Comparison of ENCODE assay signal across 8 cellular contexts in genomic region chr19:12783226-12783848, GRCh38. TPM values are rescaled to one million over a fixed set of nuclear protein-coding genes. Genes with fewer than 3 reads are reported as not detected.
DNase-seq lines count a peak whose midpoint lies in the region; ATAC-seq, FAIRE-seq and TF ChIP-seq lines count a peak whose summit lies in the region.

No MANE protein-coding gene starts in this region.

- no peaks in the 10 kb centered on the region for H3K36me3 ChIP-seq in sigmoid colon

- H3K4me3 ChIP-seq in sigmoid colon: peak overlapping the region; percentile 32 to 63 (median 52)

- CTCF ChIA-PET in HEK293T (lab: Yijun Ruan, JAX): interaction anchor here (0.9 to 1.3 kb wide), 3 partner anchors 9 to 26 kb away, joined by 3 read pairs; no protein-coding TSS in a partner anchor

- H3K9me3 Mint-ChIP-seq in T-helper 2 cell treated with Interferon-gamma antibody and Interleukin-4, amounts not matched to agents 5 μg/mL and 100 μg/mL, for 36 hours: no peaks in the 10 kb centered on the region

- no peak for DNase-seq in GM12891 (ENCODE audit: insufficient read length, low spot score)
- DNase-seq in T-helper 2 cell treated with Interferon-gamma antibody and Interleukin-4, amounts not matched to agents 5 μg/mL and 100 μg/mL, for 36 hours (ENCODE audit: low spot score): peak; percentile 75
- peak; percentile 47 to 67 for DNase-seq in erythroblast (lab: John Stamatoyannopoulos, UW)
- no peak for DNase-seq in sigmoid colon
- no peak for DNase-seq in NCI-H82 (lab: John Stamatoyannopoulos, UW)
- DNase-seq in HEK293T (ENCODE audit: extremely low spot score): no peak
- no peak for DNase-seq in iPS-NIHi11 (ENCODE audit: low spot score)

- peak overlapping the region; percentile 71 for H3K4me3 Mint-ChIP-seq in T-helper 2 cell treated with Interferon-gamma antibody and Interleukin-4, amounts not matched to agents 5 μg/mL and 100 μg/mL, for 36 hours

- no peak for TF ChIP-seq EP300 in sigmoid colon (IDR thresholded peaks at IDR 0.05)

- H3K36me3 Mint-ChIP-seq in T-helper 2 cell treated with Interferon-gamma antibody and Interleukin-4, amounts not matched to agents 5 μg/mL and 100 μg/mL, for 36 hours (ENCODE audit: low read depth): no peaks in the 10 kb centered on the region

- peaks cover 29% of the 10 kb centered on the region for H3K4me1 Mint-ChIP-seq in T-helper 2 cell treated with Interferon-gamma antibody and Interleukin-4, amounts not matched to agents 5 μg/mL and 100 μg/mL, for 36 hours (ENCODE audit: low read depth)

- peak overlapping the region; percentile 97 to 100 (median 98) for H3K27ac ChIP-seq in sigmoid colon

- H3K9me3 ChIP-seq in sigmoid colon: no peaks in the 10 kb centered on the region

- TF ChIP-seq POLR2A in GM12891 (IDR thresholded peaks at IDR 0.05; ENCODE audit: low read depth, low read length): no peak
- no peak for TF ChIP-seq POLR2A in erythroblast (IDR thresholded peaks at IDR 0.05; ENCODE audit: low read length)
- TF ChIP-seq POLR2A in sigmoid colon (IDR thresholded peaks at IDR 0.05): no peak

- no peaks in the 10 kb centered on the region for H3K27me3 Mint-ChIP-seq in T-helper 2 cell treated with Interferon-gamma antibody and Interleukin-4, amounts not matched to agents 5 μg/mL and 100 μg/mL, for 36 hours (ENCODE audit: low read depth)

- H3K4me1 ChIP-seq in sigmoid colon: peaks cover 0 to 67% (median 62%) of the 10 kb centered on the region in 4 donors

- POLR2A ChIA-PET in HEK293T (lab: Yijun Ruan, JAX): interaction anchor here (2.6 kb wide), 1 partner anchor 9 kb away, joined by 26 read pairs; the partner anchor contains the start of gene JUNB

- no peak for TF ChIP-seq CTCF in sigmoid colon (IDR thresholded peaks at IDR 0.05)

- no peak overlapping the region for H3K27ac Mint-ChIP-seq in T-helper 2 cell treated with Interferon-gamma antibody and Interleukin-4, amounts not matched to agents 5 μg/mL and 100 μg/mL, for 36 hours

- whole genome bisulfite sequencing in sigmoid colon, 2 donors: 10 to 11% methylated on average over 22 of the region's 22 CpGs

- FAIRE-seq in GM12891 (lab: Jason Lieb, UNC): no peak

- ATAC-seq in HG03571 (IDR thresholded peaks at IDR 0.05; ENCODE audit: unreplicated experiment): no peak

- intact Hi-C loops in sigmoid colon (cut with DNase I): no loop called here

- no peaks in the 10 kb centered on the region for H3K27me3 ChIP-seq in sigmoid colon

TF ChIP-seq in GM12891, 5 proteins besides CTCF, POLR2A, EP300 and RAD21:
- TF ChIP-seq POLR2AphosphoS5 (IDR thresholded peaks at IDR 0.05; ENCODE audit: low read depth, low read length) (no peak), POU2F2 (IDR thresholded peaks at IDR 0.05; ENCODE audit: low read depth, low read length) (0 out of 2 replicates have a peak, but pooled peaks have one; percentile 24)

TF ChIP-seq in HEK293T, 16 proteins besides CTCF, POLR2A, EP300 and RAD21:
- TF ChIP-seq ZNF384 (IDR thresholded peaks at IDR 0.05) (no peak), SUZ12 (IDR thresholded peaks at IDR 0.05) (no peak), FOXA1 (IDR thresholded peaks at IDR 0.05) (no peak), BHLHE40 (IDR thresholded peaks at IDR 0.05; ENCODE audit: borderline replicate concordance) (no peak), HDGF (IDR thresholded peaks at IDR 0.05; ENCODE audit: borderline replicate concordance) (no peak), FOXM1 (IDR thresholded peaks at IDR 0.05; ENCODE audit: borderline replicate concordance) (no peak), CTBP1 (IDR thresholded peaks at IDR 0.05; ENCODE audit: borderline replicate concordance) (no peak), FOXK2 (IDR thresholded peaks at IDR 0.05) (no peak), LEF1 (IDR thresholded peaks at IDR 0.05; ENCODE audit: borderline replicate concordance) (no peak), ARNT (IDR thresholded peaks at IDR 0.05) (no peak), PKNOX1 (IDR thresholded peaks at IDR 0.05) (no peak)

RNA-seq across cellular contexts. Expression of gene JUNB, which starts 7.9 kb away (rescaled TPM):
- polyA plus RNA-seq in GM12891 (2012; ENCODE audit: low read depth, missing spikeins): 85.5 TPM
- total RNA-seq in sigmoid colon: 1,000 to 10,000 TPM in 1 of 4 donors, 100 to 1,000 TPM in 3; 125 to 1,252 (median 504) TPM
- 100 to 1,000 TPM in 2 of 3 donors, 10 to 100 TPM in 1; 91.6 to 289 (median 249) TPM for polyA plus RNA-seq in sigmoid colon

RNA-seq across cellular contexts. Expression of gene HOOK2, which starts 8.0 kb away (rescaled TPM):
- 8.8 TPM for polyA plus RNA-seq in GM12891 (2012; ENCODE audit: low read depth, missing spikeins)
- 10 to 100 TPM; 10.2 to 37.9 (median 12.7) TPM for total RNA-seq in sigmoid colon
- polyA plus RNA-seq in sigmoid colon: 10 to 100 TPM; 36.0 to 80.4 (median 42.1) TPM

RNA-seq across cellular contexts. Expression of gene PRDX2, which starts 18.3 kb away (rescaled TPM):
- polyA plus RNA-seq in GM12891 (2012; ENCODE audit: low read depth, missing spikeins): 154 TPM
- 100 to 1,000 TPM; 248 to 312 (median 264) TPM for total RNA-seq in sigmoid colon
- 100 to 1,000 TPM; 277 to 379 (median 284) TPM for polyA plus RNA-seq in sigmoid colon

RNA-seq across cellular contexts. Expression of gene THSD8, which starts 18.5 kb away (rescaled TPM):
- polyA plus RNA-seq in GM12891 (2012; ENCODE audit: low read depth, missing spikeins): 9.6 TPM
- not detected for total RNA-seq in sigmoid colon
- polyA plus RNA-seq in sigmoid colon: 1 to 10 TPM in 2 of 3 donors, not detected in 1; 2.5 to 2.8 TPM

RNA-seq across cellular contexts. Expression of gene RNASEH2A, which starts 23.0 kb away (rescaled TPM):
- polyA plus RNA-seq in GM12891 (2012; ENCODE audit: low read depth, missing spikeins): 31.7 TPM
- 1 to 10 TPM; 1.9 to 3.7 (median 3.0) TPM for total RNA-seq in sigmoid colon
- polyA plus RNA-seq in sigmoid colon: 10 to 100 TPM in 1 of 3 donors, 1 to 10 TPM in 2; 6.2 to 22.1 (median 7.2) TPM

Comparison
In these comparisons a context has a peak if more than half of its experiments do, and no peak if none do; other contexts are left out.
1. DNase-seq: peak in T-helper 2 cell treated with Interferon-gamma antibody and Interleukin-4, amounts not matched to agents 5 μg/mL and 100 μg/mL, for 36 hours (single experiment) and erythroblast (2 of 2); none in GM12891 (single experiment), sigmoid colon (single experiment), NCI-H82 (single experiment), HEK293T (single experiment) and iPS-NIHi11 (single experiment).